8 cellular contexts compared by ENCODE assay signal in the genomic region with DNA sequence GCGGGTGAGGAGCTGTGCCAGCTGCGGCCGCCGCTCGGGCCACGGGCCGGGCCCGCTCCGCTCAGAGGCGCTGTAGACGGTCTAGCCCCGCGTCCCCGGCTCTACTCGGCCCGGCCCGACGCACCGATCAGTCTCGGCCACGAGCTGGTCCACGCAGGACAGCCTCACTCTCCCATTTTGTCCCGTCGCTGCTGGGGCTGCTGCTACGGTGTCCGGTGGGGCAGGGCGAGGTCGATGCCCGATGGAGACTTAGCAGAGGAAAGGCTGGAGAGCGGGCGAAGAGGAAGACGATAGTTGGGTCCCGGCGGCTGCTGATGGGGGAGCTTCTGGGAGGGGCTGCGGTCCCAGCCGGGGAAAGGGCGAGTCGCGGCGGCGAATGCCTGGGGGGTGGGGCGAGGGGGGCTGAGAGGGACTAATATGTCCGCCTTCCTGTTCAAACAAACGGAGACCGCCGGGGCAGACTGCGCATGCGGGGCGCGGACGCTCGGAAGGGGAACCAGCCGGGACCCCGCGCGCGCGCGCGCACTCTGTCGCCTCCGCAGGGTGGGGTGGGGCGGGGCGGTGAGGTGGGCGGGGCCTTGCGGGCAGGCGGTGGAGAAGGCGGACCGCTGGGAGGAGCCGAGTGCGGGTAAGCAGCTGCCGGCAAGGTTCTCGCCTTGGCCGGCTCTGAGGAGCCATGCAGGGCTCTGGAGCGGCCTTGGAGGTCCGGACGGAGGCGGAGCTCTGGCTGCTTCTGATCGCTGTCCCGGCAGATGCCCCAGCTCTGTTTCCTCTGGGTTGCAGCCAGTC. TPM values are rescaled to one million over a fixed set of nuclear protein-coding genes. Genes with fewer than 3 reads are reported as not detected.
DNase-seq lines count a peak whose midpoint lies in the region; ATAC-seq and TF ChIP-seq lines count a peak whose summit lies in the region.

TSS of gene ROCK1 (minus strand) at position 463 of the 789 bp plus-strand sequence. CDS start 903 bp downstream, outside the sequence.

- H3K27me3 ChIP-seq in SU-DHL-6 (ENCODE audit: low read length), result no peaks in the 10 kb centered on the region
- no peaks in the 10 kb centered on the region for H3K27me3 ChIP-seq in thoracic aorta (replicated peaks; ENCODE audit: insufficient read depth)

- H3K9me2 ChIP-seq in SU-DHL-6 (replicated peaks; ENCODE audit: insufficient read depth, low read length), result no peaks in the 10 kb centered on the region

- DNase-seq in NCI-H1417 (lab: John Stamatoyannopoulos, UW), result peak; percentile 92 to 98 (median 98)
- peak; percentile 99 for DNase-seq in activated naive CD8-positive, alpha-beta T cell treated with anti-CD3 and anti-CD28 coated beads, Interleukin-2, amount 10 ng/mL, durations not matched to agents 7 days and 5 days
- peak; percentile 89 to 99 (median 96) for DNase-seq in head of caudate nucleus
- DNase-seq in osteocyte (ENCODE audit: extremely low spot score, unreplicated experiment), result peak; percentile 100
- peak; percentile 94 for DNase-seq in thoracic aorta (ENCODE audit: low spot score)

- POLR2A ChIA-PET in activated naive CD8-positive, alpha-beta T cell treated with anti-CD3 and anti-CD28 coated beads, Interleukin-2, amount 10 ng/mL, durations not matched to agents 7 days and 5 days (lab: Charles Lee), result interaction anchor here (0.5 to 1.8 kb wide), 6 partner anchors 12 to 489 kb away, joined by 3 to 14 read pairs (median 4); partner anchors contain the start of gene ESCO1

- peaks cover 4% of the 10 kb centered on the region for H3K27me3 Mint-ChIP-seq in activated naive CD8-positive, alpha-beta T cell treated with anti-CD3 and anti-CD28 coated beads, Interleukin-2, amount 10 ng/mL, durations not matched to agents 7 days and 5 days
- H3K27me3 Mint-ChIP-seq in osteocyte (ENCODE audit: unreplicated experiment), result no peaks in the 10 kb centered on the region

- peak within 1 kb of the TSS; percentile 97 for H3K4me2 ChIP-seq in SU-DHL-6 (ENCODE audit: low read depth, low read length, poor library complexity, severe bottlenecking)

- intact Hi-C loops in head of caudate nucleus (cut with DNase I), result no loop called here

- H3F3A ChIP-seq in SU-DHL-6 (ENCODE audit: insufficient read depth), result no peaks in the 10 kb centered on the region

- H3K4me1 ChIP-seq in thoracic aorta (ENCODE audit: control insufficient read depth in 1 of 2, low read depth in 2 of 2), result peaks cover 24 to 31% of the 10 kb centered on the region in 2 donors

- no peaks in the 10 kb centered on the region for H3K9me3 Mint-ChIP-seq in activated naive CD8-positive, alpha-beta T cell treated with anti-CD3 and anti-CD28 coated beads, Interleukin-2, amount 10 ng/mL, durations not matched to agents 7 days and 5 days
- H3K9me3 Mint-ChIP-seq in osteocyte (ENCODE audit: unreplicated experiment), result no peaks in the 10 kb centered on the region

- H3K79me2 ChIP-seq in SU-DHL-6 (ENCODE audit: insufficient read depth, low read length), result peaks cover 49% of the 10 kb centered on the region

- H3K4me1 Mint-ChIP-seq in activated naive CD8-positive, alpha-beta T cell treated with anti-CD3 and anti-CD28 coated beads, Interleukin-2, amount 10 ng/mL, durations not matched to agents 7 days and 5 days, result peaks cover 13% of the 10 kb centered on the region
- peaks cover 21% of the 10 kb centered on the region for H3K4me1 Mint-ChIP-seq in osteocyte (ENCODE audit: unreplicated experiment)

- H3K9ac ChIP-seq in SU-DHL-6 (ENCODE audit: low read length), result peak within 1 kb of the TSS; percentile 97

- no peak for TF ChIP-seq CTCF in GM12875 (IDR thresholded peaks at IDR 0.05; ENCODE audit: borderline replicate concordance, insufficient read depth, low read depth, low read length)
- no peak for TF ChIP-seq CTCF in SU-DHL-6 (IDR thresholded peaks at IDR 0.05; ENCODE audit: insufficient read depth, low read length, poor library complexity, severe bottlenecking)
- no peak for TF ChIP-seq CTCF in osteocyte (IDR thresholded peaks at IDR 0.05)
- TF ChIP-seq CTCF in thoracic aorta (IDR thresholded peaks at IDR 0.05), result no peak

- H3K4me3 ChIP-seq in GM12875 (ENCODE audit: low read depth, low read length) (peak within 1 kb of the TSS; percentile 87), SU-DHL-6 (ENCODE audit: insufficient read depth, low read length, poor library complexity, severe bottlenecking) (peak within 1 kb of the TSS; percentile 82), thoracic aorta (peak within 1 kb of the TSS; percentile 99)

- H3K9me3 ChIP-seq in SU-DHL-6 (ENCODE audit: insufficient read depth, low read length) (no peaks in the 10 kb centered on the region), thoracic aorta (no peaks in the 10 kb centered on the region)

- H3K36me3 Mint-ChIP-seq in activated naive CD8-positive, alpha-beta T cell treated with anti-CD3 and anti-CD28 coated beads, Interleukin-2, amount 10 ng/mL, durations not matched to agents 7 days and 5 days, result peaks cover 6% of the 10 kb centered on the region
- H3K36me3 Mint-ChIP-seq in osteocyte (ENCODE audit: unreplicated experiment), result no peaks in the 10 kb centered on the region

- H4K20me1 ChIP-seq in SU-DHL-6 (ENCODE audit: low read depth, low read length), result peaks cover 27% of the 10 kb centered on the region

- peak within 1 kb of the TSS; percentile 99 for H2AFZ ChIP-seq in SU-DHL-6 (ENCODE audit: low read depth, low read length, severe bottlenecking)

- no peak within 1 kb of the TSS for H3K4me3 Mint-ChIP-seq in activated naive CD8-positive, alpha-beta T cell treated with anti-CD3 and anti-CD28 coated beads, Interleukin-2, amount 10 ng/mL, durations not matched to agents 7 days and 5 days
- no peak within 1 kb of the TSS for H3K4me3 Mint-ChIP-seq in osteocyte (ENCODE audit: unreplicated experiment)

- peak within 1 kb of the TSS; percentile 96 for H3K27ac Mint-ChIP-seq in activated naive CD8-positive, alpha-beta T cell treated with anti-CD3 and anti-CD28 coated beads, Interleukin-2, amount 10 ng/mL, durations not matched to agents 7 days and 5 days
- H3K27ac Mint-ChIP-seq in osteocyte (ENCODE audit: unreplicated experiment), result peak within 1 kb of the TSS; percentile 98

- H3K27ac ChIP-seq in SU-DHL-6 (ENCODE audit: low read depth, low read length), result peak within 1 kb of the TSS; percentile 89
- peak within 1 kb of the TSS; percentile 99 for H3K27ac ChIP-seq in thoracic aorta

- ATAC-seq in HG02763 (IDR thresholded peaks at IDR 0.05; ENCODE audit: unreplicated experiment) (peak; percentile 93), thoracic aorta (ENCODE audit: insufficient number of reproducible peaks, low FRiP score, low read depth) (peak; percentile 77)
- peak; percentile 86 for ATAC-seq in activated naive CD8-positive, alpha-beta T cell treated with anti-CD3 and anti-CD28 coated beads, Interleukin-2, amount 10 ng/mL, durations not matched to agents 7 days and 5 days (ENCODE audit: low read depth)

- H3K36me3 ChIP-seq in SU-DHL-6 (ENCODE audit: low read length) (peaks cover 6% of the 10 kb centered on the region; the same call in 1 of the 2 replicates), thoracic aorta (no peaks in the 10 kb centered on the region)

RNA-seq across cellular contexts. Expression of gene ROCK1, which starts in this region (rescaled TPM):
- total RNA-seq in activated naive CD8-positive, alpha-beta T cell treated with anti-CD3 and anti-CD28 coated beads, Interleukin-2, amount 10 ng/mL, durations not matched to agents 7 days and 5 days, result 10 to 100 TPM; 70.6 to 74.3 TPM
- total RNA-seq in osteocyte (50.8 and 51.0 TPM in 2 replicates), thoracic aorta (100 to 1,000 TPM in 1 of 2 donors, 10 to 100 TPM in 1; 95.4 to 108 TPM)

Comparison
In these comparisons a context has a peak if more than half of its experiments do, and no peak if none do; other contexts are left out.
1. Peak in every context shown above with its lines: DNase-seq, ATAC-seq, H3K4me3 ChIP-seq and H3K27ac ChIP-seq.